Comparison of ENCODE assay signal across 1 cellular context in genomic region chr9:3299872-3300271, GRCh38.
A peak's percentile ranks its signal among the peaks of the same experiment; 100 is the strongest.
TF ChIP-seq lines count a peak whose summit lies in the region.

No MANE protein-coding gene starts in this region.

TF ChIP-seq in GM12878, 131 proteins besides CTCF, POLR2A, EP300 and RAD21 (continued from another document):
- TF ChIP-seq DPF2 (IDR thresholded peaks at IDR 0.05) (0 out of 2 replicates have a peak, but pooled peaks have one; percentile 36), HDGF (IDR thresholded peaks at IDR 0.05) (no peak), TCF3 (IDR thresholded peaks at IDR 0.05; ENCODE audit: borderline replicate concordance, insufficient read depth, low read depth, low read length) (no peak), NFYA (IDR thresholded peaks at IDR 0.05; ENCODE audit: borderline replicate concordance, low read depth, low read length) (no peak), YBX1 (IDR thresholded peaks at IDR 0.05) (no peak)
